In the genomic region with DNA sequence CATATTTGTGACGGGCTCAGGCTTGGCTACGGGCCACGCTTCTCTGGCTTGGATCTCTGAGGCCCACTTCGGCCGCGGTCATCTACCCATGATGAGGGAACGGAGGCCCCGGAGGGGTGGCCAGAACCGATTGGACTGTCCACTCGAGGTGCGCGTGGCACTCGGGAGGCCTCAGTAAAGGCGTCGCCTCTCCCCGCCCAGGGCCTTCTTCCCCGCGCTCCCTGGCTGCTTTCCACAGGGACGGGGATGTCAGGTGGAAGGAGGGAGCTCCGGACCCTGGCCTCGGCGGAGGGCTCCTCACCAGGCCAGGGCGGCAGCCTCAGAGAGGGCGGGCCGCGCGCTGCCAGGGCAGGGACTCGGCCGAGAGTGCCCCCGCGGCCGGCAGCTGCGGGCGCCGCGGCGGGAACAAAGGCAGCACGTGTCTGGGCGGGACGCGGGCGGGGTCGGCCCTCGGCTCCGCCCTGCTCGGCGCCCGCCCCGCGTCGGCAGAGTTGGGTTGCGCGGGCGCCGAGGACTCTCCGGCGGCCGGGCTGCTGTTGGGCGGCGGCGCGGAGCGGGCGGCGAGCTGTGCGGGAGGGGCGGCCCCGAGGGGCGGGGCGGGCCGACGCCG, we compare ENCODE assay signal across 1 cellular context.
TF ChIP-seq lines count a peak whose summit lies in the region.

No MANE protein-coding gene starts in this region.

TF ChIP-seq in HepG2, 621 proteins besides CTCF, POLR2A, EP300 and RAD21 (continued from another document and continues in another):
- TF ChIP-seq, protein P1, sequence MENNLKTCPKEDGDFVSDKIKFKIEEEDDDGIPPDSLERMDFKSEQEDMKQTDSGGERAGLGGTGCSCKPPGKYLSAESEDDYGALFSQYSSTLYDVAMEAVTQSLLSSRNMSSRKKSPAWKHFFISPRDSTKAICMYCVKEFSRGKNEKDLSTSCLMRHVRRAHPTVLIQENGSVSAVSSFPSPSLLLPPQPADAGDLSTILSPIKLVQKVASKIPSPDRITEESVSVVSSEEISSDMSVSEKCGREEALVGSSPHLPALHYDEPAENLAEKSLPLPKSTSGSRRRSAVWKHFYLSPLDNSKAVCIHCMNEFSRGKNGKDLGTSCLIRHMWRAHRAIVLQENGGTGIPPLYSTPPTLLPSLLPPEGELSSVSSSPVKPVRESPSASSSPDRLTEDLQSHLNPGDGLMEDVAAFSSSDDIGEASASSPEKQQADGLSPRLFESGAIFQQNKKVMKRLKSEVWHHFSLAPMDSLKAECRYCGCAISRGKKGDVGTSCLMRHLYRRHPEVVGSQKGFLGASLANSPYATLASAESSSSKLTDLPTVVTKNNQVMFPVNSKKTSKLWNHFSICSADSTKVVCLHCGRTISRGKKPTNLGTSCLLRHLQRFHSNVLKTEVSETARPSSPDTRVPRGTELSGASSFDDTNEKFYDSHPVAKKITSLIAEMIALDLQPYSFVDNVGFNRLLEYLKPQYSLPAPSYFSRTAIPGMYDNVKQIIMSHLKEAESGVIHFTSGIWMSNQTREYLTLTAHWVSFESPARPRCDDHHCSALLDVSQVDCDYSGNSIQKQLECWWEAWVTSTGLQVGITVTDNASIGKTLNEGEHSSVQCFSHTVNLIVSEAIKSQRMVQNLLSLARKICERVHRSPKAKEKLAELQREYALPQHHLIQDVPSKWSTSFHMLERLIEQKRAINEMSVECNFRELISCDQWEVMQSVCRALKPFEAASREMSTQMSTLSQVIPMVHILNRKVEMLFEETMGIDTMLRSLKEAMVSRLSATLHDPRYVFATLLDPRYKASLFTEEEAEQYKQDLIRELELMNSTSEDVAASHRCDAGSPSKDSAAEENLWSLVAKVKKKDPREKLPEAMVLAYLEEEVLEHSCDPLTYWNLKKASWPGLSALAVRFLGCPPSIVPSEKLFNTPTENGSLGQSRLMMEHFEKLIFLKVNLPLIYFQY (CRISPR knock-in tag; IDR thresholded peaks at IDR 0.05; ENCODE audit: borderline replicate concordance): peak; percentile 26; the same call in 1 of the 2 replicates
- TF ChIP-seq ZNF121 (CRISPR knock-in tag; IDR thresholded peaks at IDR 0.05) (0 out of 2 replicates have a peak, but pooled peaks have one; percentile 22), ZNF567 (CRISPR knock-in tag; IDR thresholded peaks at IDR 0.05; ENCODE audit: borderline replicate concordance) (no peak), SOX5 (CRISPR knock-in tag; IDR thresholded peaks at IDR 0.05; ENCODE audit: borderline replicate concordance) (peak; percentile 46; the same call in 1 of the 2 replicates), HOXD1 (CRISPR knock-in tag; IDR thresholded peaks at IDR 0.05) (0 out of 2 replicates have a peak, but pooled peaks have one; percentile 11), HOXA5 (CRISPR knock-in tag; IDR thresholded peaks at IDR 0.05) (peak; percentile 52; the same call in 1 of the 2 replicates), ZNF138 (CRISPR knock-in tag; IDR thresholded peaks at IDR 0.05; ENCODE audit: low read depth) (peak; percentile 67; the same call in 1 of the 2 replicates), SRSF1 (optimal IDR thresholded peaks at IDR 0.05; ENCODE audit: low read depth, low read length) (no peak), POLR2AphosphoS5 (IDR thresholded peaks at IDR 0.05; ENCODE audit: low read depth, low read length) (no peak), ZNF501 (CRISPR knock-in tag; IDR thresholded peaks at IDR 0.05) (peak; percentile 84), RBFOX2 (IDR thresholded peaks at IDR 0.05; ENCODE audit: low read depth, low read length) (peak; percentile 73), SOX13 (IDR thresholded peaks at IDR 0.05) (peak; percentile 34; the same call in 1 of the 2 replicates), SOX13 (CRISPR knock-in tag; conservative IDR thresholded peaks at IDR 0.05 in 1 of 2, IDR thresholded peaks at IDR 0.05 in 1 of 2) (peak in 1 of 2 experiments; percentile 28; a peak in 1 of 4 replicates), MTF2 (CRISPR knock-in tag; IDR thresholded peaks at IDR 0.05; ENCODE audit: borderline replicate concordance) (no peak), REL (CRISPR knock-in tag; conservative IDR thresholded peaks at IDR 0.05) (0 out of 2 replicates have a peak, but pooled peaks have one; percentile 23), ZNF562 (CRISPR knock-in tag; IDR thresholded peaks at IDR 0.05; ENCODE audit: borderline replicate concordance) (no peak), JUNB (CRISPR knock-in tag; IDR thresholded peaks at IDR 0.05; ENCODE audit: borderline replicate concordance) (no peak), SOX6 (IDR thresholded peaks at IDR 0.05) (no peak), SOX6 (CRISPR knock-in tag; IDR thresholded peaks at IDR 0.05) (no peak), MIXL1 (CRISPR knock-in tag; IDR thresholded peaks at IDR 0.05) (no peak), ZNF547 (CRISPR knock-in tag; IDR thresholded peaks at IDR 0.05) (peak; percentile 91; the same call in 1 of the 2 replicates), RBM39 (IDR thresholded peaks at IDR 0.05; ENCODE audit: low read depth, low read length, poor library complexity, severe bottlenecking) (no peak), ARNT2 (CRISPR knock-in tag; IDR thresholded peaks at IDR 0.05; ENCODE audit: low read depth) (peak; percentile 96), RBAK (CRISPR knock-in tag; IDR thresholded peaks at IDR 0.05) (no peak), SAP130 (CRISPR knock-in tag; IDR thresholded peaks at IDR 0.05; ENCODE audit: low read depth) (peak; percentile 46), GTF3A (CRISPR knock-in tag; conservative IDR thresholded peaks at IDR 0.05) (no peak), MEIS1 (CRISPR knock-in tag; IDR thresholded peaks at IDR 0.05; ENCODE audit: borderline replicate concordance) (no peak), NFKBIZ (CRISPR knock-in tag; IDR thresholded peaks at IDR 0.05) (no peak), WIZ (CRISPR knock-in tag; IDR thresholded peaks at IDR 0.05) (no peak), ZNF451 (CRISPR knock-in tag; IDR thresholded peaks at IDR 0.05) (no peak)
- TF ChIP-seq, protein P2, sequence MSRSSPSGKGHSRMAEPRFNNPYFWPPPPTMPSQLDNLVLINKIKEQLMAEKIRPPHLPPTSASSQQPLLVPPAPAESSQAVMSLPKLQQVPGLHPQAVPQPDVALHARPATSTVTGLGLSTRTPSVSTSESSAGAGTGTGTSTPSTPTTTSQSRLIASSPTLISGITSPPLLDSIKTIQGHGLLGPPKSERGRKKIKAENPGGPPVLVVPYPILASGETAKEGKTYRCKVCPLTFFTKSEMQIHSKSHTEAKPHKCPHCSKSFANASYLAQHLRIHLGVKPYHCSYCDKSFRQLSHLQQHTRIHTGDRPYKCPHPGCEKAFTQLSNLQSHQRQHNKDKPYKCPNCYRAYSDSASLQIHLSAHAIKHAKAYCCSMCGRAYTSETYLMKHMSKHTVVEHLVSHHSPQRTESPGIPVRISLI (CRISPR knock-in tag; IDR thresholded peaks at IDR 0.05; ENCODE audit: borderline replicate concordance): no peak
- TF ChIP-seq, protein P3, sequence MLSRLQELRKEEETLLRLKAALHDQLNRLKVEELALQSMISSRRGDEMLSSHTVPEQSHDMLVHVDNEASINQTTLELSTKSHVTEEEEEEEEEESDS (CRISPR knock-in tag; IDR thresholded peaks at IDR 0.05; ENCODE audit: borderline replicate concordance): no peak
- TF ChIP-seq, protein P4, sequence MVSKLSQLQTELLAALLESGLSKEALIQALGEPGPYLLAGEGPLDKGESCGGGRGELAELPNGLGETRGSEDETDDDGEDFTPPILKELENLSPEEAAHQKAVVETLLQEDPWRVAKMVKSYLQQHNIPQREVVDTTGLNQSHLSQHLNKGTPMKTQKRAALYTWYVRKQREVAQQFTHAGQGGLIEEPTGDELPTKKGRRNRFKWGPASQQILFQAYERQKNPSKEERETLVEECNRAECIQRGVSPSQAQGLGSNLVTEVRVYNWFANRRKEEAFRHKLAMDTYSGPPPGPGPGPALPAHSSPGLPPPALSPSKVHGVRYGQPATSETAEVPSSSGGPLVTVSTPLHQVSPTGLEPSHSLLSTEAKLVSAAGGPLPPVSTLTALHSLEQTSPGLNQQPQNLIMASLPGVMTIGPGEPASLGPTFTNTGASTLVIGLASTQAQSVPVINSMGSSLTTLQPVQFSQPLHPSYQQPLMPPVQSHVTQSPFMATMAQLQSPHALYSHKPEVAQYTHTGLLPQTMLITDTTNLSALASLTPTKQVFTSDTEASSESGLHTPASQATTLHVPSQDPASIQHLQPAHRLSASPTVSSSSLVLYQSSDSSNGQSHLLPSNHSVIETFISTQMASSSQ (IDR thresholded peaks at IDR 0.05; ENCODE audit: low read depth): 0 out of 2 replicates have a peak, but pooled peaks have one; percentile 12
- TF ChIP-seq, protein P4 (CRISPR knock-in tag; IDR thresholded peaks at IDR 0.05; ENCODE audit: borderline replicate concordance): no peak
- TF ChIP-seq, protein P5, sequence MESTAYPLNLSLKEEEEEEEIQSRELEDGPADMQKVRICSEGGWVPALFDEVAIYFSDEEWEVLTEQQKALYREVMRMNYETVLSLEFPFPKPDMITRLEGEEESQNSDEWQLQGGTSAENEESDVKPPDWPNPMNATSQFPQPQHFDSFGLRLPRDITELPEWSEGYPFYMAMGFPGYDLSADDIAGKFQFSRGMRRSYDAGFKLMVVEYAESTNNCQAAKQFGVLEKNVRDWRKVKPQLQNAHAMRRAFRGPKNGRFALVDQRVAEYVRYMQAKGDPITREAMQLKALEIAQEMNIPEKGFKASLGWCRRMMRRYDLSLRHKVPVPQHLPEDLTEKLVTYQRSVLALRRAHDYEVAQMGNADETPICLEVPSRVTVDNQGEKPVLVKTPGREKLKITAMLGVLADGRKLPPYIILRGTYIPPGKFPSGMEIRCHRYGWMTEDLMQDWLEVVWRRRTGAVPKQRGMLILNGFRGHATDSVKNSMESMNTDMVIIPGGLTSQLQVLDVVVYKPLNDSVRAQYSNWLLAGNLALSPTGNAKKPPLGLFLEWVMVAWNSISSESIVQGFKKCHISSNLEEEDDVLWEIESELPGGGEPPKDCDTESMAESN (CRISPR knock-in tag; conservative IDR thresholded peaks at IDR 0.05): peak; percentile 89
- TF ChIP-seq, protein P6, sequence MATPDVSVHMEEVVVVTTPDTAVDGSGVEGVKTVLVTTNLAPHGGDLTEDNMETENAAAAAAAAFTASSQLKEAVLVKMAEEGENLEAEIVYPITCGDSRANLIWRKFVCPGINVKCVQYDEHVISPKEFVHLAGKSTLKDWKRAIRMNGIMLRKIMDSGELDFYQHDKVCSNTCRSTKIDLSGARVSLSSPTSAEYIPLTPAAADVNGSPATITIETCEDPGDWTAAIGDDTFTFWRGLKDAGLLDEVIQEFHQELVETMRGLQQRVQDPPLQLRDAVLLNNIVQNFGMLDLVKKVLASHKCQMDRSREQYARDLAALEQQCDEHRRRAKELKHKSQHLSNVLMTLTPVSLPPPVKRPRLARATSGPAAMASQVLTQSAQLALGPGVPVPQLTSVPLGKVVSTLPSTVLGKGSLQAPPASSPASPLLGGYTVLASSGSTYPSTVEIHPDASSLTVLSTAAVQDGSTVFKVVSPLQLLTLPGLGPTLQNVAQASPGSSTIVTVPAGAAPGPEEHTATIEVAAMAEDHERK (CRISPR knock-in tag; IDR thresholded peaks at IDR 0.05; ENCODE audit: low read depth): no peak
- TF ChIP-seq, protein P7, sequence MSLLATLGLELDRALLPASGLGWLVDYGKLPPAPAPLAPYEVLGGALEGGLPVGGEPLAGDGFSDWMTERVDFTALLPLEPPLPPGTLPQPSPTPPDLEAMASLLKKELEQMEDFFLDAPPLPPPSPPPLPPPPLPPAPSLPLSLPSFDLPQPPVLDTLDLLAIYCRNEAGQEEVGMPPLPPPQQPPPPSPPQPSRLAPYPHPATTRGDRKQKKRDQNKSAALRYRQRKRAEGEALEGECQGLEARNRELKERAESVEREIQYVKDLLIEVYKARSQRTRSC (CRISPR knock-in tag; IDR thresholded peaks at IDR 0.05; ENCODE audit: low read depth): no peak
- TF ChIP-seq, protein P8, sequence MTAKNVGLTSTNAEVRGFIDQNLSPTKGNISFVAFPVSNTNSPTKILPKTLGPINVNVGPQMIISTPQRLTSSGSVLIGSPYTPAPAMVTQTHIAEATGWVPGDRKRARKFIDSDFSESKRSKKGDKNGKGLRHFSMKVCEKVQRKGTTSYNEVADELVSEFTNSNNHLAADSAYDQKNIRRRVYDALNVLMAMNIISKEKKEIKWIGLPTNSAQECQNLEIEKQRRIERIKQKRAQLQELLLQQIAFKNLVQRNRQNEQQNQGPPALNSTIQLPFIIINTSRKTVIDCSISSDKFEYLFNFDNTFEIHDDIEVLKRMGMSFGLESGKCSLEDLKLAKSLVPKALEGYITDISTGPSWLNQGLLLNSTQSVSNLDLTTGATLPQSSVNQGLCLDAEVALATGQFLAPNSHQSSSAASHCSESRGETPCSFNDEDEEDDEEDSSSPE (CRISPR knock-in tag; IDR thresholded peaks at IDR 0.05): peak; percentile 93
- TF ChIP-seq, protein P9, sequence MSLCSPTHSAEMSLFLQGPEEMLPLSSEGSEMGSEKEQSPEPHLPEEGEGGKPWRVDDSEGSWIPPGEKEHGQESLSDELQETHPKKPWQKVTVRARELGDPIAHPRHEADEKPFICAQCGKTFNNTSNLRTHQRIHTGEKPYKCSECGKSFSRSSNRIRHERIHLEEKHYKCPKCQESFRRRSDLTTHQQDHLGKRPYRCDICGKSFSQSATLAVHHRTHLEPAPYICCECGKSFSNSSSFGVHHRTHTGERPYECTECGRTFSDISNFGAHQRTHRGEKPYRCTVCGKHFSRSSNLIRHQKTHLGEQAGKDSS (CRISPR knock-in tag; IDR thresholded peaks at IDR 0.05; ENCODE audit: borderline replicate concordance, low read depth): peak; percentile 68; the same call in 1 of the 2 replicates
